Comparison of ENCODE assay signal across 12 cellular contexts in genomic region chr9:128987800-128988199, GRCh38. TPM values are rescaled to one million over a fixed set of nuclear protein-coding genes. Genes with fewer than 3 reads are reported as not detected.
DNase-seq lines count a peak whose midpoint lies in the region; ATAC-seq and TF ChIP-seq lines count a peak whose summit lies in the region.
"Had no signal": no experiment of that assay in that cellular context is flagged by ENCODE, and none has a peak within 500 bp of the region (broad histone marks: within the 10 kb centered on the region; RNA-seq: fewer than 3 reads in every experiment).

No MANE protein-coding gene starts in this region.

- H3K27me3 ChIP-seq in brain microvascular endothelial cell (replicated peaks) (no peaks in the 10 kb centered on the region), tibial artery (no peaks in the 10 kb centered on the region)
- H3K27me3 ChIP-seq: SJSA1 had no signal

- H3K27ac ChIP-seq in brain microvascular endothelial cell (peak overlapping the region; percentile 22), tibial artery (peak overlapping the region; percentile 31 to 62)
- H3K27ac ChIP-seq: SJSA1 had no signal

- peak; percentile 72 for DNase-seq in HT1080 (ENCODE audit: low read depth)
- DNase-seq in brain microvascular endothelial cell = peak; percentile 69
- peak; percentile 7 for DNase-seq in kidney glomerular epithelial cell (lab: John Stamatoyannopoulos, UW)
- DNase-seq in tibial artery = peak; percentile 57 to 81
- DNase-seq in activated T-helper 1 cell treated with anti-CD3 and anti-CD28 coated beads, Interleukin-12 subunit alpha, Interleukin-12 subunit beta, Interleukin-2, Interleukin-4 antibody, amounts not matched to agents 30 ng/mL and 10 ng/mL and 1 ng/mL, durations not matched to agents 14 hours and 24 hours and 36 hours (ENCODE audit: low spot score) = no peak
- DNase-seq: activated CD4-positive, alpha-beta T cell treated with anti-CD3 and anti-CD28 coated beads, Interleukin-2, amount 10 ng/mL, durations not matched to agents 24 days and 14 days; activated naive CD4-positive, alpha-beta T cell treated with anti-CD3 and anti-CD28 coated beads, Interleukin-2, amount 10 ng/mL, durations not matched to agents 7 days and 5 days; stimulated activated CD4-positive, alpha-beta T cell treated with anti-CD3 and anti-CD28 coated beads, Interleukin-15, amount 100 ng/mL, for 24 hours; stimulated activated naive CD4-positive, alpha-beta T cell treated with Interleukin-2 at 50 U/mL for 16 hours had no signal

- peaks cover 0 to 13% (median 7%) of the 10 kb centered on the region in 4 donors for H3K4me1 ChIP-seq in tibial artery

- no peak for ATAC-seq in GM19351 (IDR thresholded peaks at IDR 0.05; ENCODE audit: unreplicated experiment)
- no peak for ATAC-seq in GM21515 (IDR thresholded peaks at IDR 0.05; ENCODE audit: unreplicated experiment)

- peaks cover 42% of the 10 kb centered on the region for H3K36me3 Mint-ChIP-seq in activated T-helper 1 cell treated with anti-CD3 and anti-CD28 coated beads, Interleukin-12 subunit alpha, Interleukin-12 subunit beta, Interleukin-2, Interleukin-4 antibody, amounts not matched to agents 30 ng/mL and 10 ng/mL and 1 ng/mL, durations not matched to agents 14 hours and 24 hours and 36 hours (ENCODE audit: low read depth)

- TF ChIP-seq CTCF in brain microvascular endothelial cell (IDR thresholded peaks at IDR 0.05; ENCODE audit: low read depth, low read length, missing control alignments) (no peak), tibial artery (IDR thresholded peaks at IDR 0.05) (no peak)

- in situ Hi-C loops in brain microvascular endothelial cell (cut with HindIII; ENCODE audit: low pct_ligation_motif_present, low sequenced_read_pairs) = no loop called here

- H3K4me1 Mint-ChIP-seq in activated T-helper 1 cell treated with anti-CD3 and anti-CD28 coated beads, Interleukin-12 subunit alpha, Interleukin-12 subunit beta, Interleukin-2, Interleukin-4 antibody, amounts not matched to agents 30 ng/mL and 10 ng/mL and 1 ng/mL, durations not matched to agents 14 hours and 24 hours and 36 hours (ENCODE audit: low read depth) = no peaks in the 10 kb centered on the region
- H3K4me1 Mint-ChIP-seq: activated CD4-positive, alpha-beta T cell treated with anti-CD3 and anti-CD28 coated beads, Interleukin-2, amount 10 ng/mL, durations not matched to agents 24 days and 14 days; activated naive CD4-positive, alpha-beta T cell treated with anti-CD3 and anti-CD28 coated beads, Interleukin-2, amount 10 ng/mL, durations not matched to agents 7 days and 5 days had no signal

- no peaks in the 10 kb centered on the region for H3K9me3 ChIP-seq in tibial artery
- H3K9me3 ChIP-seq: SJSA1 had no signal

- H3K27ac Mint-ChIP-seq in activated T-helper 1 cell treated with anti-CD3 and anti-CD28 coated beads, Interleukin-12 subunit alpha, Interleukin-12 subunit beta, Interleukin-2, Interleukin-4 antibody, amounts not matched to agents 30 ng/mL and 10 ng/mL and 1 ng/mL, durations not matched to agents 14 hours and 24 hours and 36 hours = no peak overlapping the region
- H3K27ac Mint-ChIP-seq: activated CD4-positive, alpha-beta T cell treated with anti-CD3 and anti-CD28 coated beads, Interleukin-2, amount 10 ng/mL, durations not matched to agents 24 days and 14 days; activated naive CD4-positive, alpha-beta T cell treated with anti-CD3 and anti-CD28 coated beads, Interleukin-2, amount 10 ng/mL, durations not matched to agents 7 days and 5 days had no signal

- H3K9me3 Mint-ChIP-seq in activated T-helper 1 cell treated with anti-CD3 and anti-CD28 coated beads, Interleukin-12 subunit alpha, Interleukin-12 subunit beta, Interleukin-2, Interleukin-4 antibody, amounts not matched to agents 30 ng/mL and 10 ng/mL and 1 ng/mL, durations not matched to agents 14 hours and 24 hours and 36 hours = no peaks in the 10 kb centered on the region
- H3K9me3 Mint-ChIP-seq: activated CD4-positive, alpha-beta T cell treated with anti-CD3 and anti-CD28 coated beads, Interleukin-2, amount 10 ng/mL, durations not matched to agents 24 days and 14 days; activated naive CD4-positive, alpha-beta T cell treated with anti-CD3 and anti-CD28 coated beads, Interleukin-2, amount 10 ng/mL, durations not matched to agents 7 days and 5 days had no signal

- no peak overlapping the region for H3K4me3 Mint-ChIP-seq in activated T-helper 1 cell treated with anti-CD3 and anti-CD28 coated beads, Interleukin-12 subunit alpha, Interleukin-12 subunit beta, Interleukin-2, Interleukin-4 antibody, amounts not matched to agents 30 ng/mL and 10 ng/mL and 1 ng/mL, durations not matched to agents 14 hours and 24 hours and 36 hours
- H3K4me3 Mint-ChIP-seq: activated CD4-positive, alpha-beta T cell treated with anti-CD3 and anti-CD28 coated beads, Interleukin-2, amount 10 ng/mL, durations not matched to agents 24 days and 14 days; activated naive CD4-positive, alpha-beta T cell treated with anti-CD3 and anti-CD28 coated beads, Interleukin-2, amount 10 ng/mL, durations not matched to agents 7 days and 5 days had no signal

- no peak overlapping the region for H3K4me3 ChIP-seq in brain microvascular endothelial cell (ENCODE audit: low read depth, low read length)
- peak overlapping the region in 1 of 2 donors; percentile 17 for H3K4me3 ChIP-seq in tibial artery
- H3K4me3 ChIP-seq: SJSA1 had no signal

- no peaks in the 10 kb centered on the region for H3K27me3 Mint-ChIP-seq in activated T-helper 1 cell treated with anti-CD3 and anti-CD28 coated beads, Interleukin-12 subunit alpha, Interleukin-12 subunit beta, Interleukin-2, Interleukin-4 antibody, amounts not matched to agents 30 ng/mL and 10 ng/mL and 1 ng/mL, durations not matched to agents 14 hours and 24 hours and 36 hours (ENCODE audit: insufficient read depth)
- H3K27me3 Mint-ChIP-seq: activated CD4-positive, alpha-beta T cell treated with anti-CD3 and anti-CD28 coated beads, Interleukin-2, amount 10 ng/mL, durations not matched to agents 24 days and 14 days; activated naive CD4-positive, alpha-beta T cell treated with anti-CD3 and anti-CD28 coated beads, Interleukin-2, amount 10 ng/mL, durations not matched to agents 7 days and 5 days had no signal

- intact Hi-C loops in tibial artery (cut with DNase I; ENCODE audit: low total_unique reads) = no loop called here
- intact Hi-C loops in activated T-helper 1 cell treated with anti-CD3 and anti-CD28 coated beads, Interleukin-12 subunit alpha, Interleukin-12 subunit beta, Interleukin-2, Interleukin-4 antibody, amounts not matched to agents 30 ng/mL and 10 ng/mL and 1 ng/mL, durations not matched to agents 14 hours and 24 hours and 36 hours (cut with micrococcal nuclease) = no loop called here

- H3K36me3 ChIP-seq in brain microvascular endothelial cell (replicated peaks) (peaks cover 59% of the 10 kb centered on the region), tibial artery (peaks cover 29 to 94% (median 65%) of the 10 kb centered on the region in 3 donors)

RNA-seq across cellular contexts. Expression of gene NUP188, which starts 40.3 kb away (rescaled TPM):
- 51.8 and 63.6 TPM in 2 replicates for total RNA-seq in HT1080 (2014; rRNA removed; shearing (Covaris generic))
- 30.6 and 30.7 TPM in 2 replicates for polyA plus RNA-seq in HT1080 (2015; cell fraction: cytosol; rRNA removed)
- polyA plus RNA-seq in HT1080 (2015; cell fraction: nucleus; rRNA removed) = 67.9 and 80.6 TPM in 2 replicates
- total RNA-seq in activated T-helper 1 cell treated with anti-CD3 and anti-CD28 coated beads, Interleukin-12 subunit alpha, Interleukin-12 subunit beta, Interleukin-2, Interleukin-4 antibody, amounts not matched to agents 30 ng/mL and 10 ng/mL and 1 ng/mL, durations not matched to agents 14 hours and 24 hours and 36 hours = 154 and 158 TPM in 2 replicates

RNA-seq across cellular contexts. Expression of gene SH3GLB2, which starts 40.3 kb away (rescaled TPM):
- total RNA-seq in HT1080 (2014; rRNA removed; shearing (Covaris generic)) = 46.6 and 48.5 TPM in 2 replicates
- 41.9 and 51.0 TPM in 2 replicates for polyA plus RNA-seq in HT1080 (2015; cell fraction: cytosol; rRNA removed)
- polyA plus RNA-seq in HT1080 (2015; cell fraction: nucleus; rRNA removed) = 156 and 169 TPM in 2 replicates
- 71.1 and 74.8 TPM in 2 replicates for total RNA-seq in activated T-helper 1 cell treated with anti-CD3 and anti-CD28 coated beads, Interleukin-12 subunit alpha, Interleukin-12 subunit beta, Interleukin-2, Interleukin-4 antibody, amounts not matched to agents 30 ng/mL and 10 ng/mL and 1 ng/mL, durations not matched to agents 14 hours and 24 hours and 36 hours

RNA-seq across cellular contexts. Expression of gene DOLK, which starts 40.4 kb away (rescaled TPM):
- 23.4 and 29.1 TPM in 2 replicates for total RNA-seq in HT1080 (2014; rRNA removed; shearing (Covaris generic))
- polyA plus RNA-seq in HT1080 (2015; cell fraction: cytosol; rRNA removed) = 13.2 and 14.0 TPM in 2 replicates
- 14.9 and 17.7 TPM in 2 replicates for polyA plus RNA-seq in HT1080 (2015; cell fraction: nucleus; rRNA removed)
- 17.7 and 18.1 TPM in 2 replicates for total RNA-seq in activated T-helper 1 cell treated with anti-CD3 and anti-CD28 coated beads, Interleukin-12 subunit alpha, Interleukin-12 subunit beta, Interleukin-2, Interleukin-4 antibody, amounts not matched to agents 30 ng/mL and 10 ng/mL and 1 ng/mL, durations not matched to agents 14 hours and 24 hours and 36 hours

RNA-seq across cellular contexts. Expression of gene MIGA2, which starts 48.6 kb away (rescaled TPM):
- 12.8 and 13.7 TPM in 2 replicates for total RNA-seq in HT1080 (2014; rRNA removed; shearing (Covaris generic))
- polyA plus RNA-seq in HT1080 (2015; cell fraction: cytosol; rRNA removed) = 7.3 and 10.8 TPM in 2 replicates
- polyA plus RNA-seq in HT1080 (2015; cell fraction: nucleus; rRNA removed) = 61.4 and 62.0 TPM in 2 replicates
- 43.4 and 43.8 TPM in 2 replicates for total RNA-seq in activated T-helper 1 cell treated with anti-CD3 and anti-CD28 coated beads, Interleukin-12 subunit alpha, Interleukin-12 subunit beta, Interleukin-2, Interleukin-4 antibody, amounts not matched to agents 30 ng/mL and 10 ng/mL and 1 ng/mL, durations not matched to agents 14 hours and 24 hours and 36 hours
